ENCODE assay signal across 26 cellular contexts in the genomic region with DNA sequence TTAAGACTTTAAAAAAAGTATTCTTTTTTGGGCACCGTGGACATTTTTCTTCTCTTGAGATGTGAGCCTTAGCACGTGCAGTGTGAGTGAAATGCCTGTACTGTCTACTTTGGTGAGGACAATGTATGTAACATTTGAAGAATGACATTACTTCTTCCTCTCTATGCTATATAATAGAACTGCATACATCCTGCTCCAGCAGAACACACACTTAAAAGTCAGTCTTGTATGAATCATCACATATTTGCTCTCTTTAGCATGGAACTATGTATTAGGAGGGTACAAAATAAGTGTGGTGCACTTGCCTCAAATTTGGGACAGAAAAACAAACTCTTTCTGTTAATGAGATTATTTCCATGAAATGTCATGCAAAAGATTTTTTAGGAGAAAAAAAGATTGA.
"Had no signal": no experiment of that assay in that cellular context is flagged by ENCODE, and none has a peak within 500 bp of the region (broad histone marks: within the 10 kb centered on the region; RNA-seq: fewer than 3 reads in every experiment).

No MANE protein-coding gene starts in this region.

- H3K36me3 ChIP-seq: uterus had no signal

- H3K4me1 ChIP-seq: parathyroid adenoma, psoas muscle, uterus had no signal

- ATAC-seq: activated CD8-positive, alpha-beta T cell treated with anti-CD3 and anti-CD28 coated beads for 36 hours; activated T-cell treated with anti-CD3 and anti-CD28 coated beads, Interleukin-2, amount 50 U/mL, for 4 hours; activated T-helper 17 cell treated with anti-CD3 and anti-CD28 coated beads, Interleukin-2, amount 50 U/mL, for 72 hours; effector memory CD8-positive, alpha-beta T cell; esophagus mucosa; left colon; naive thymus-derived CD4-positive, alpha-beta T cell; psoas muscle; stimulated activated naive CD8-positive, alpha-beta T cell treated with anti-CD3 and anti-CD28 coated beads, Interleukin-15, Interleukin-2, amounts not matched to agents 100 U/mL and 50 U/mL, for 24 hours; T-helper 17 cell had no signal

- H3K27me3 ChIP-seq: uterus had no signal

- H3K27ac ChIP-seq: coronary artery, parathyroid adenoma, psoas muscle, uterus had no signal

- H3K4me3 ChIP-seq: coronary artery, psoas muscle, uterus had no signal

- DNase-seq: activated CD4-positive, alpha-beta T cell treated with anti-CD3 and anti-CD28 coated beads, Interleukin-2, amount 50 U/mL, for 1 hour; activated CD8-positive, alpha-beta T cell treated with anti-CD3 and anti-CD28 coated beads for 36 hours; activated gamma-delta T cell treated with Interleukin-2 at 50 U/mL for 16 hours; activated naive CD4-positive, alpha-beta T cell treated with anti-CD3 and anti-CD28 coated beads, Interleukin-2, amount 50 U/mL, for 16 hours; activated T-cell treated with anti-CD3 and anti-CD28 coated beads, Interleukin-2, amount 50 U/mL, for 4 hours; amygdala; effector memory CD8-positive, alpha-beta T cell; foreskin fibroblast; head of caudate nucleus; hippocampal formation; immature natural killer cell; kidney; left colon; midbrain; naive thymus-derived CD4-positive, alpha-beta T cell; occipital lobe; psoas muscle; right cardiac atrium; stimulated activated CD4-positive, alpha-beta T cell treated with anti-CD3 and anti-CD28 coated beads, Interleukin-2, amount 100 ng/mL, for 48 hours; stimulated activated naive CD8-positive, alpha-beta T cell treated with anti-CD3 and anti-CD28 coated beads, Interleukin-15, Interleukin-2, amounts not matched to agents 100 U/mL and 50 U/mL, for 24 hours; T-helper 17 cell; uterus had no signal

- H3K9me3 ChIP-seq: psoas muscle, uterus had no signal
